In the genomic region with DNA sequence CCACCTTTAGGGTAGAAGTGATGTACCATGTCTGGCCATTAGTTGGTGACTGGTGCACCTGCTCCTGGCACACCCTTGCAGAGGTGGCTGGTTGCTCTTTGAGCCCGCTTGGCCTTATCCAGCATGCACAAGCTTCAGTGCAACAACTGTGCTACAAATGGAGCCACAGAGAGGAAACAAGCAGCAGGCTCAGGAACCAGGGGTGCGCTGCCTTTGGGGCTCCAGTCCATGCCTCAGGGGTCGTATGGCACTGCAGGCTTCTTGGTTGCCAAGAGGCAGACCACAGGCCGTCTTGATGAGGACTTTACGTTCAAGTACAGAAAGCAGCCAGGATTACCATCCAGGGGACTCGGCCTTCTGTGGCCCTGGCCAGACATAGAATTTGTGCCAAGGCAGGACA, we compare ENCODE assay signal across 4 cellular contexts. TPM values are rescaled to one million over a fixed set of nuclear protein-coding genes. Genes with fewer than 3 reads are reported as not detected.
"Had no signal": no experiment of that assay in that cellular context is flagged by ENCODE, and none has a peak within 500 bp of the region (broad histone marks: within the 10 kb centered on the region; RNA-seq: fewer than 3 reads in every experiment).

No MANE protein-coding gene starts in this region.

RNA-seq across cellular contexts. Expression of a gene that starts 44.6 kb away (rescaled TPM):
- total RNA-seq: HepG2, HT-29, IMR-90, K562 had no signal
- polyA plus RNA-seq: HepG2, IMR-90, K562 had no signal
